ENCODE assay signal across 2 cellular contexts in genomic region chr1:61842863-61843514, GRCh38.
TF ChIP-seq lines count a peak whose summit lies in the region.

No MANE protein-coding gene starts in this region.

TF ChIP-seq in HEK293, 187 proteins besides CTCF, POLR2A, EP300 and RAD21 (continued from another document):
- TF ChIP-seq ZNF692 (tag by site-specific recombination; IDR thresholded peaks at IDR 0.05) (no peak), ZNF423 (tag by site-specific recombination; IDR thresholded peaks at IDR 0.05) (no peak), ZNF157 (tag by site-specific recombination; IDR thresholded peaks at IDR 0.05) (no peak), ZNF830 (tag by site-specific recombination; IDR thresholded peaks at IDR 0.05; ENCODE audit: low read depth) (no peak), GLIS2 (tag by site-specific recombination; IDR thresholded peaks at IDR 0.05) (no peak), GFI1B (tag by site-specific recombination; IDR thresholded peaks at IDR 0.05) (no peak), ZNF707 (tag by site-specific recombination; IDR thresholded peaks at IDR 0.05) (no peak), ZNF670 (tag by site-specific recombination; IDR thresholded peaks at IDR 0.05; ENCODE audit: low read depth) (no peak), ZIC2 (tag by site-specific recombination; IDR thresholded peaks at IDR 0.05) (no peak), ZNF571 (tag by site-specific recombination; IDR thresholded peaks at IDR 0.05) (no peak), ZNF404 (tag by site-specific recombination; IDR thresholded peaks at IDR 0.05) (no peak), ZNF155 (tag by site-specific recombination; IDR thresholded peaks at IDR 0.05) (no peak), ZNF274 (IDR thresholded peaks at IDR 0.05; ENCODE audit: low read length) (no peak), ZNF274 (tag by site-specific recombination; IDR thresholded peaks at IDR 0.05; ENCODE audit: borderline replicate concordance) (no peak), SP3 (tag by site-specific recombination; IDR thresholded peaks at IDR 0.05) (no peak), ZNF488 (tag by site-specific recombination; IDR thresholded peaks at IDR 0.05) (no peak)

TF ChIP-seq in GM12878, 131 proteins besides CTCF, POLR2A, EP300 and RAD21:
- TF ChIP-seq CEBPZ (IDR thresholded peaks at IDR 0.05; ENCODE audit: low read depth, low read length) (no peak), TAF1 (IDR thresholded peaks at IDR 0.05; ENCODE audit: borderline replicate concordance, low read depth, low read length) (no peak), ZNF274 (IDR thresholded peaks at IDR 0.05; ENCODE audit: insufficient read depth, insufficient read length) (no peak), SMC3 (IDR thresholded peaks at IDR 0.05; ENCODE audit: borderline replicate concordance, low read length) (no peak), RCOR1 (conservative IDR thresholded peaks at IDR 0.05; ENCODE audit: low read depth, low read length) (no peak), ATF3 (IDR thresholded peaks at IDR 0.05; ENCODE audit: borderline replicate concordance, extremely low read depth, low read depth, low read length) (no peak), PRDM15 (CRISPR knock-in tag; IDR thresholded peaks at IDR 0.05) (no peak), MTA3 (IDR thresholded peaks at IDR 0.05; ENCODE audit: borderline replicate concordance, low read length) (no peak)
